ENCODE assay signal across 13 cellular contexts in genomic region chr2:68362749-68363148, GRCh38. TPM values are rescaled to one million over a fixed set of nuclear protein-coding genes. Genes with fewer than 3 reads are reported as not detected.
DNase-seq lines count a peak whose midpoint lies in the region; ATAC-seq and TF ChIP-seq lines count a peak whose summit lies in the region.
"Had no signal": no experiment of that assay in that cellular context is flagged by ENCODE, and none has a peak within 500 bp of the region (broad histone marks: within the 10 kb centered on the region; RNA-seq: fewer than 3 reads in every experiment).

No MANE protein-coding gene starts in this region.

- H3K9me3 ChIP-seq in CD8-positive, alpha-beta T cell (ENCODE audit: low read length), result no peaks in the 10 kb centered on the region
- H3K9me3 ChIP-seq in SU-DHL-6 (ENCODE audit: insufficient read depth, low read length), result no peaks in the 10 kb centered on the region
- H3K9me3 ChIP-seq in adrenal gland (replicated peaks in 1 of 3), result no peaks in the 10 kb centered on the region
- H3K9me3 ChIP-seq: heart left ventricle had no signal

- peaks cover 37% of the 10 kb centered on the region for H3K79me2 ChIP-seq in SU-DHL-6 (ENCODE audit: insufficient read depth, low read length)

- H3F3A ChIP-seq in SU-DHL-6 (ENCODE audit: insufficient read depth), result peaks cover 26% of the 10 kb centered on the region; the same call in 1 of the 2 replicates

- peak overlapping the region; percentile 40 for H3K9ac ChIP-seq in SU-DHL-6 (ENCODE audit: low read length)

- 73 to 82% (median 77%) methylated on average over 7 of the region's 7 CpGs for WGBS in adrenal gland, 4 donors

- in situ Hi-C loops in KBM-7 (cut with MboI; ENCODE audit: low pct_unique_long_range_greater_than_20kb, low sequenced_read_pairs), result no loop called here

- H3K36me3 ChIP-seq in CD8-positive, alpha-beta T cell (ENCODE audit: insufficient read depth, low read length), result no peaks in the 10 kb centered on the region
- H3K36me3 ChIP-seq in SU-DHL-6 (ENCODE audit: low read length) (no peaks in the 10 kb centered on the region), adrenal gland (replicated peaks in 1 of 2) (no peaks in the 10 kb centered on the region)
- H3K36me3 ChIP-seq: heart left ventricle had no signal

- H3K27me3 Mint-ChIP-seq in CD8-positive, alpha-beta T cell (ENCODE audit: low read depth), result no peaks in the 10 kb centered on the region
- H3K27me3 Mint-ChIP-seq in natural killer cell (ENCODE audit: low read depth in 2 of 2), result no peaks in the 10 kb centered on the region
- H3K27me3 Mint-ChIP-seq in glutamatergic neuron (ENCODE audit: unreplicated experiment), result no peaks in the 10 kb centered on the region

- POLR2A ChIA-PET in CD8-positive, alpha-beta T cell (lab: Charles Lee), result no interaction called here

- no peak for DNase-seq in CD8-positive, alpha-beta T cell
- DNase-seq in KBM-7, result peak; percentile 68
- no peak for DNase-seq in natural killer cell
- DNase-seq in epidermal melanocyte (ENCODE audit: insufficient read length, low spot score), result no peak
- no peak for DNase-seq in glutamatergic neuron
- DNase-seq in adrenal gland, result no peak
- DNase-seq in SW480 (ENCODE audit: low spot score), result no peak

- H3K4me3 ChIP-seq in CD8-positive, alpha-beta T cell (ENCODE audit: low read depth, low read length), result no peak overlapping the region
- peak overlapping the region; percentile 28 for H3K4me3 ChIP-seq in SU-DHL-6 (ENCODE audit: insufficient read depth, low read length, poor library complexity, severe bottlenecking)
- H3K4me3 ChIP-seq in adrenal gland, result no peak overlapping the region

- no peaks in the 10 kb centered on the region for H3K36me3 Mint-ChIP-seq in CD8-positive, alpha-beta T cell
- H3K36me3 Mint-ChIP-seq in natural killer cell (peaks cover 5% of the 10 kb centered on the region), glutamatergic neuron (ENCODE audit: unreplicated experiment) (no peaks in the 10 kb centered on the region)
- H3K36me3 Mint-ChIP-seq: activated naive CD4-positive, alpha-beta T cell treated with anti-CD3 and anti-CD28 coated beads, Interleukin-2, amount 50 U/mL, for 24 hours had no signal

- H3K27ac ChIP-seq in CD8-positive, alpha-beta T cell (ENCODE audit: low read depth, low read length), result no peak overlapping the region
- H3K27ac ChIP-seq in SU-DHL-6 (ENCODE audit: low read depth, low read length) (peak overlapping the region; percentile 84), adrenal gland (peak overlapping the region in 1 of 5 donors; percentile 9)

- CTCF ChIA-PET in CD8-positive, alpha-beta T cell (lab: Charles Lee), result interaction anchor here (2.0 kb wide), 1 partner anchor 78 kb away, joined by 15 read pairs; no protein-coding TSS in a partner anchor

- peak overlapping the region; percentile 71 for H2AFZ ChIP-seq in SU-DHL-6 (ENCODE audit: low read depth, low read length, severe bottlenecking)

- peak overlapping the region; percentile 48 for H3K4me3 Mint-ChIP-seq in CD8-positive, alpha-beta T cell
- H3K4me3 Mint-ChIP-seq in natural killer cell (peak overlapping the region; percentile 94), glutamatergic neuron (ENCODE audit: unreplicated experiment) (no peak overlapping the region)

- TF ChIP-seq CTCF in CD8-positive, alpha-beta T cell (IDR thresholded peaks at IDR 0.05), result no peak
- TF ChIP-seq CTCF in SU-DHL-6 (IDR thresholded peaks at IDR 0.05; ENCODE audit: insufficient read depth, low read length, poor library complexity, severe bottlenecking) (no peak), natural killer cell (IDR thresholded peaks at IDR 0.05) (no peak), glutamatergic neuron (IDR thresholded peaks at IDR 0.05; ENCODE audit: partially characterized antibody, unreplicated experiment) (no peak), adrenal gland (IDR thresholded peaks at IDR 0.05) (no peak)

- intact Hi-C loops in CD8-positive, alpha-beta T cell (cut with DNase I, micrococcal nuclease), result loop anchor here (1.0 to 10.0 kb wide), 5 partner anchors 79 to 562 kb away; partner anchors contain the start of gene ARHGAP25 (in 1 of the 2)
- intact Hi-C loops in natural killer cell (cut with micrococcal nuclease) (loop anchor here (1.0 to 10.0 kb wide), 3 partner anchors 62 to 152 kb away; no protein-coding TSS in a partner anchor), adrenal gland (cut with DNase I) (loop anchor here in 1 of 2 donors (10.0 kb wide), 1 partner anchor 72 kb away; no protein-coding TSS in a partner anchor)

- no peaks in the 10 kb centered on the region for H3K27me3 ChIP-seq in CD8-positive, alpha-beta T cell (ENCODE audit: insufficient read depth, low read length)
- no peaks in the 10 kb centered on the region for H3K27me3 ChIP-seq in SU-DHL-6 (ENCODE audit: low read length)
- H3K27me3 ChIP-seq in adrenal gland, result no peaks in the 10 kb centered on the region
- H3K27me3 ChIP-seq: heart left ventricle had no signal

- peaks cover 9% of the 10 kb centered on the region for H3K4me1 ChIP-seq in CD8-positive, alpha-beta T cell (ENCODE audit: insufficient read depth, low read length)
- H3K4me1 ChIP-seq in adrenal gland (replicated peaks in 1 of 2), result peaks cover 0 to 4% of the 10 kb centered on the region in 2 donors

- H3K4me2 ChIP-seq in SU-DHL-6 (ENCODE audit: low read depth, low read length, poor library complexity, severe bottlenecking), result peak overlapping the region; percentile 64

- peaks cover 25% of the 10 kb centered on the region for H3K4me1 Mint-ChIP-seq in CD8-positive, alpha-beta T cell (ENCODE audit: low read depth)
- H3K4me1 Mint-ChIP-seq in natural killer cell, result peaks cover 63% of the 10 kb centered on the region in 2 donors
- no peaks in the 10 kb centered on the region for H3K4me1 Mint-ChIP-seq in glutamatergic neuron (ENCODE audit: low read depth, unreplicated experiment)

- no peak for TF ChIP-seq POLR2A in adrenal gland (IDR thresholded peaks at IDR 0.05)

- no peaks in the 10 kb centered on the region for H4K20me1 ChIP-seq in SU-DHL-6 (ENCODE audit: low read depth, low read length)

- no peak overlapping the region for H3K27ac Mint-ChIP-seq in CD8-positive, alpha-beta T cell
- H3K27ac Mint-ChIP-seq in natural killer cell, result peak overlapping the region; percentile 95 to 97
- no peak overlapping the region for H3K27ac Mint-ChIP-seq in glutamatergic neuron (ENCODE audit: unreplicated experiment)

- H3K9me3 Mint-ChIP-seq in CD8-positive, alpha-beta T cell, result no peaks in the 10 kb centered on the region
- H3K9me3 Mint-ChIP-seq in natural killer cell (no peaks in the 10 kb centered on the region), glutamatergic neuron (ENCODE audit: unreplicated experiment) (no peaks in the 10 kb centered on the region)
- H3K9me3 Mint-ChIP-seq: activated naive CD4-positive, alpha-beta T cell treated with anti-CD3 and anti-CD28 coated beads, Interleukin-2, amount 50 U/mL, for 24 hours had no signal

- no peaks in the 10 kb centered on the region for H3K9me2 ChIP-seq in SU-DHL-6 (replicated peaks; ENCODE audit: insufficient read depth, low read length)

- ATAC-seq in CD8-positive, alpha-beta T cell, result no peak
- no peak for ATAC-seq in natural killer cell

RNA-seq across cellular contexts. Expression of gene PLEK, which starts 2.3 kb away (rescaled TPM):
- 10 to 100 TPM; 10.3 to 11.6 TPM for total RNA-seq in CD8-positive, alpha-beta T cell
- total RNA-seq in natural killer cell (100 to 1,000 TPM; 307 to 368 (median 333) TPM), glutamatergic neuron (ENCODE audit: unreplicated experiment) (not detected), adrenal gland (10 to 100 TPM in 6 of 8 donors, 1 to 10 TPM in 2; 5.1 to 29.4 (median 15.6) TPM)
- 10 to 100 TPM in 1 of 3 donors, 1 to 10 TPM in 2; 5.2 to 12.2 (median 7.4) TPM for polyA plus RNA-seq in adrenal gland
- total RNA-seq: epithelial cell of proximal tubule, kidney epithelial cell had no signal
- polyA plus RNA-seq: BJ had no signal

RNA-seq across cellular contexts. Expression of gene CNRIP1, which starts 43.0 kb away (rescaled TPM):
- total RNA-seq in CD8-positive, alpha-beta T cell, result not detected
- total RNA-seq in natural killer cell (under 1 TPM in 2 of 3 donors, not detected in 1; 0.39 to 0.98 TPM), glutamatergic neuron (ENCODE audit: unreplicated experiment) (28.0 TPM), adrenal gland (10 to 100 TPM in 6 of 8 donors, 1 to 10 TPM in 2; 4.3 to 16.6 (median 13.0) TPM)
- polyA plus RNA-seq in adrenal gland, result 10 to 100 TPM; 12.6 to 15.5 (median 12.6) TPM

Comparison
In these comparisons a context has a peak if more than half of its experiments do, and no peak if none do; other contexts are left out.
1. H3K27ac Mint-ChIP-seq: peak in natural killer cell (2 of 2); none in CD8-positive, alpha-beta T cell (single experiment) and glutamatergic neuron (single experiment).
2. RNA of gene PLEK, which starts 2.3 kb away (total RNA-seq): 307 to 368 TPM in natural killer cell; 5.1 to 29.4 TPM in adrenal gland, 10.3 to 11.6 TPM in CD8-positive, alpha-beta T cell and not detected in glutamatergic neuron (single experiment); every median in the first group is over 10 times any median in the second.